ENCODE assay signal across 31 cellular contexts in genomic region chr4:41410049-41410448, GRCh38.
DNase-seq lines count a peak whose midpoint lies in the region; ATAC-seq, FAIRE-seq and TF ChIP-seq lines count a peak whose summit lies in the region.
"Had no signal": no experiment of that assay in that cellular context is flagged by ENCODE, and none has a peak within 500 bp of the region (broad histone marks: within the 10 kb centered on the region; RNA-seq: fewer than 3 reads in every experiment).

No MANE protein-coding gene starts in this region.

- no peak overlapping the region for H4K5ac ChIP-seq in IMR-90 (ENCODE audit: low read depth, low read length)

- H3K9me3 ChIP-seq in IMR-90 (ENCODE audit: control insufficient read depth, insufficient read depth, low read length), result no peaks in the 10 kb centered on the region
- H3K9me3 ChIP-seq: HAP-1, prostate gland, SJCRH30, upper lobe of left lung had no signal

- no peak overlapping the region for H3K56ac ChIP-seq in IMR-90 (ENCODE audit: extremely low read depth, insufficient read depth, low read length)

- H3K9ac ChIP-seq in IMR-90 (ENCODE audit: low read depth, low read length), result no peak overlapping the region

- no peaks in the 10 kb centered on the region for H3K36me3 ChIP-seq in IMR-90 (ENCODE audit: control insufficient read depth, insufficient read depth, low read length)
- H3K36me3 ChIP-seq: brain microvascular endothelial cell, HAP-1, prostate gland, SJCRH30, upper lobe of left lung had no signal

- no peak overlapping the region for H4K8ac ChIP-seq in IMR-90 (ENCODE audit: low read depth in 2 of 2, low read length in 2 of 2)

- 20% methylated on average over 1 of the region's 3 CpGs; no CpG with 5 or more reads in 1 of the 2 experiments for WGBS in IMR-90 (ENCODE audit: extremely low coverage in 2 of 2, insufficient read length in 1 of 2), 2 experiments

- H2BK15ac ChIP-seq in IMR-90 (ENCODE audit: low read depth, low read length), result no peak overlapping the region

- no peak overlapping the region for H3K4ac ChIP-seq in IMR-90 (ENCODE audit: low read depth, low read length)

- dilution Hi-C loops in IMR-90 (cut with HindIII; ENCODE audit: low sequenced_read_pairs, unreplicated experiment), result no loop called here

- no peak overlapping the region for H2AK5ac ChIP-seq in IMR-90 (ENCODE audit: low read depth, low read length)

- no peak overlapping the region for H2AFZ ChIP-seq in IMR-90 (replicated peaks; ENCODE audit: low read length, poor library complexity)

- TF ChIP-seq CTCF in IMR-90 (conservative IDR thresholded peaks at IDR 0.05; ENCODE audit: low read depth, low read length), result no peak
- no peak for TF ChIP-seq CTCF in epithelial cell of esophagus (IDR thresholded peaks at IDR 0.05; ENCODE audit: insufficient read depth, low read depth, low read length, missing control alignments)
- TF ChIP-seq CTCF in omental fat pad (IDR thresholded peaks at IDR 0.05), result no peak

- no peak overlapping the region for H2BK120ac ChIP-seq in IMR-90 (ENCODE audit: low read depth, low read length)

- DNase-seq in IMR-90, result peak; percentile 6
- DNase-seq in epithelial cell of esophagus (ENCODE audit: low read depth), result peak; percentile 47
- no peak for DNase-seq in omental fat pad (ENCODE audit: low spot score)
- no peak for DNase-seq in NCI-H1417 treated with DMSO at 0.1 percent for 48 hours (lab: John Stamatoyannopoulos, UW)
- DNase-seq: 8988T; activated CD4-positive, alpha-beta T cell treated with anti-CD3 and anti-CD28 coated beads for 4 hours; activated naive CD4-positive, alpha-beta T cell treated with anti-CD3 and anti-CD28 coated beads, Interleukin-2, amount 50 U/mL, for 16 hours; amygdala; brain microvascular endothelial cell; CD4-positive, alpha-beta T cell; effector CD8-positive, alpha-beta T cell; erythroblast; head of caudate nucleus; midbrain; naive thymus-derived CD4-positive, alpha-beta T cell; NCI-H446 treated with DMSO at 0.1 percent for 48 hours; NCI-H774; nucleus accumbens; SJCRH30; stimulated activated CD4-positive, alpha-beta T cell treated with anti-CD3 and anti-CD28 coated beads, Interleukin-4, amount 100 ng/mL, for 24 hours; T-helper 9 cell; upper lobe of left lung had no signal

- H3K14ac ChIP-seq in IMR-90 (replicated peaks; ENCODE audit: low read depth, low read length), result no peak overlapping the region

- H3K23ac ChIP-seq in IMR-90 (ENCODE audit: low read depth, low read length), result no peak overlapping the region

- BruUV-seq in IMR-90 (replicated peaks; lab: Mats Ljungman, UMichigan), result no TSS peak

- intact Hi-C loops in IMR-90 (cut with micrococcal nuclease), result no loop called here

- no peak overlapping the region for H3K4me3 ChIP-seq in IMR-90 (ENCODE audit: insufficient read depth, low read depth, low read length)
- H3K4me3 ChIP-seq in epithelial cell of esophagus (ENCODE audit: low read length), result no peak overlapping the region
- H3K4me3 ChIP-seq: HAP-1, prostate gland, SJCRH30, upper lobe of left lung had no signal

- H3K9me1 ChIP-seq in IMR-90 (ENCODE audit: insufficient read depth, low read length), result no peaks in the 10 kb centered on the region

- H4K20me1 ChIP-seq in IMR-90 (ENCODE audit: insufficient read depth, low read length), result no peaks in the 10 kb centered on the region; the same call in 1 of the 2 replicates

- in situ Hi-C loops in IMR-90 (cut with MboI; ENCODE audit: low sequenced_read_pairs), result no loop called here

- TF ChIP-seq RAD21 in IMR-90 (IDR thresholded peaks at IDR 0.05; ENCODE audit: low read length), result no peak

- H3K18ac ChIP-seq in IMR-90 (ENCODE audit: low read depth, low read length), result no peak overlapping the region

- H4K91ac ChIP-seq in IMR-90 (ENCODE audit: insufficient read depth, low read depth, low read length), result no peak overlapping the region

- CTCF ChIA-PET in IMR-90 (lab: Yijun Ruan, JAX), result no interaction called here

- H2BK20ac ChIP-seq in IMR-90 (ENCODE audit: low read depth, low read length), result no peak overlapping the region

- no peak overlapping the region for H2AK9ac ChIP-seq in IMR-90 (replicated peaks; ENCODE audit: low read depth, low read length, poor library complexity)

- no peaks in the 10 kb centered on the region for H3K27me3 ChIP-seq in IMR-90 (ENCODE audit: control insufficient read depth, insufficient read depth, low read length)
- H3K27me3 ChIP-seq: brain microvascular endothelial cell, SJCRH30, upper lobe of left lung had no signal

- no peak overlapping the region for H2BK5ac ChIP-seq in IMR-90 (ENCODE audit: low read depth, low read length, poor library complexity, severe bottlenecking)

- ATAC-seq in IMR-90 (ENCODE audit: low read depth) (no peak), omental fat pad (ENCODE audit: low FRiP score) (peak; percentile 85), HG03439 (IDR thresholded peaks at IDR 0.05; ENCODE audit: unreplicated experiment) (no peak), GM21786 (IDR thresholded peaks at IDR 0.05; ENCODE audit: unreplicated experiment) (no peak), HG02884 (IDR thresholded peaks at IDR 0.05; ENCODE audit: unreplicated experiment) (no peak)
- ATAC-seq: activated T-helper 17 cell treated with anti-CD3 and anti-CD28 coated beads, Interleukin-2, amount 50 U/mL, for 72 hours; naive thymus-derived CD4-positive, alpha-beta T cell had no signal

- H3K27ac ChIP-seq in IMR-90 (ENCODE audit: insufficient read depth, low read length), result no peak overlapping the region
- H3K27ac ChIP-seq: brain microvascular endothelial cell, prostate gland, SJCRH30, upper lobe of left lung, VCaP had no signal

- no peak overlapping the region; the same call in 1 of the 2 replicates for H3K4me2 ChIP-seq in IMR-90 (ENCODE audit: low read depth, low read length)

- no peak for TF ChIP-seq POLR2A in IMR-90 (IDR thresholded peaks at IDR 0.05; ENCODE audit: low read depth, low read length)

- H3K79me1 ChIP-seq in IMR-90 (ENCODE audit: low read depth in 1 of 2, low read length in 2 of 2), result no peaks in the 10 kb centered on the region; a peak in 1 of 4 replicates

- FAIRE-seq in A204.1 (lab: Jason Lieb, UNC), result peak; percentile 98
- FAIRE-seq: keratinocyte had no signal

- POLR2A ChIA-PET in IMR-90 (lab: Charles Lee; ENCODE audit: unreplicated experiment), result no interaction called here

- H3K4me1 ChIP-seq in IMR-90 (ENCODE audit: control insufficient read depth, insufficient read depth, low read length), result peaks cover 2% of the 10 kb centered on the region; the same call in 1 of the 2 replicates
- H3K4me1 ChIP-seq: prostate gland had no signal

TF ChIP-seq in IMR-90, 13 proteins besides CTCF, POLR2A, EP300 and RAD21:
- TF ChIP-seq MAZ (IDR thresholded peaks at IDR 0.05; ENCODE audit: borderline replicate concordance, low read depth, low read length), result no peak
- no peak for TF ChIP-seq NFE2L2 (IDR thresholded peaks at IDR 0.05; ENCODE audit: low read depth, low read length)
- TF ChIP-seq CHD1 (IDR thresholded peaks at IDR 0.05; ENCODE audit: low read depth, low read length), result no peak
- TF ChIP-seq RCOR1 (IDR thresholded peaks at IDR 0.05; ENCODE audit: insufficient replicate concordance, low read length), result no peak
- TF ChIP-seq CEBPB (IDR thresholded peaks at IDR 0.05; ENCODE audit: low read depth, low read length), result no peak
- TF ChIP-seq, protein P1, sequence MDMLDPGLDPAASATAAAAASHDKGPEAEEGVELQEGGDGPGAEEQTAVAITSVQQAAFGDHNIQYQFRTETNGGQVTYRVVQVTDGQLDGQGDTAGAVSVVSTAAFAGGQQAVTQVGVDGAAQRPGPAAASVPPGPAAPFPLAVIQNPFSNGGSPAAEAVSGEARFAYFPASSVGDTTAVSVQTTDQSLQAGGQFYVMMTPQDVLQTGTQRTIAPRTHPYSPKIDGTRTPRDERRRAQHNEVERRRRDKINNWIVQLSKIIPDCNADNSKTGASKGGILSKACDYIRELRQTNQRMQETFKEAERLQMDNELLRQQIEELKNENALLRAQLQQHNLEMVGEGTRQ (IDR thresholded peaks at IDR 0.05; ENCODE audit: low read depth, low read length), result no peak
- TF ChIP-seq FOS (IDR thresholded peaks at IDR 0.05; ENCODE audit: low read depth, low read length), result no peak
- TF ChIP-seq RFX5 (IDR thresholded peaks at IDR 0.05; ENCODE audit: low read depth, low read length), result no peak
- TF ChIP-seq MXI1 (IDR thresholded peaks at IDR 0.05; ENCODE audit: borderline replicate concordance, low read depth, low read length), result no peak
- TF ChIP-seq, protein P2, sequence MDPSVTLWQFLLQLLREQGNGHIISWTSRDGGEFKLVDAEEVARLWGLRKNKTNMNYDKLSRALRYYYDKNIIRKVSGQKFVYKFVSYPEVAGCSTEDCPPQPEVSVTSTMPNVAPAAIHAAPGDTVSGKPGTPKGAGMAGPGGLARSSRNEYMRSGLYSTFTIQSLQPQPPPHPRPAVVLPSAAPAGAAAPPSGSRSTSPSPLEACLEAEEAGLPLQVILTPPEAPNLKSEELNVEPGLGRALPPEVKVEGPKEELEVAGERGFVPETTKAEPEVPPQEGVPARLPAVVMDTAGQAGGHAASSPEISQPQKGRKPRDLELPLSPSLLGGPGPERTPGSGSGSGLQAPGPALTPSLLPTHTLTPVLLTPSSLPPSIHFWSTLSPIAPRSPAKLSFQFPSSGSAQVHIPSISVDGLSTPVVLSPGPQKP (IDR thresholded peaks at IDR 0.05; ENCODE audit: borderline replicate concordance, low read depth, low read length), result no peak
- TF ChIP-seq SMC3 (IDR thresholded peaks at IDR 0.05; ENCODE audit: low read depth, low read length), result no peak
- no peak for TF ChIP-seq MAFK (IDR thresholded peaks at IDR 0.05; ENCODE audit: low read depth, low read length)
- no peak for TF ChIP-seq BHLHE40 (IDR thresholded peaks at IDR 0.05; ENCODE audit: low read depth, low read length)
TF ChIP-seq in IMR-90: peak in this region for 0.

Comparison
In these comparisons a context has a peak if more than half of its experiments do, and no peak if none do; other contexts are left out.
1. DNase-seq: peak in IMR-90 (single experiment) and epithelial cell of esophagus (single experiment); none in omental fat pad (single experiment) and NCI-H1417 treated with DMSO at 0.1 percent for 48 hours (single experiment).